Comparison of ENCODE assay signal across 16 cellular contexts in the genomic region with DNA sequence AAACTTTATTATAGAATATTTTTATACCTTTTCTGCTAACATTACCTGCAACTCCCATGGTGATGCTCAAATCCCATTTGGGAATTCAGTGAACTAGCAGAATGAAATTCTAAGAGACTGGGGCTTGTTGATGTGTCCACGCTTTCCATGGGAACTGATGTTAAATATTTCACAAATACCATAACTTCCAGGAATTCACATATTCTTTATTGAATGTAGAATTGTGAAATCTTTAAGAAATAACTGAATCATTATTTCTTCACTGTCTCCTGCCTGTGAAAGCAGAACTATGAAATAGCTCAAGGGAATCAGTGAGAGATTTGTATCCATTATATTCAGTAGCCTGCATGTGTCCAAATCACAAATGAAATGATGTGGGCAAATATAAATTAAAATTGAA.
"Had no signal": no experiment of that assay in that cellular context is flagged by ENCODE, and none has a peak within 500 bp of the region (broad histone marks: within the 10 kb centered on the region; RNA-seq: fewer than 3 reads in every experiment).

No MANE protein-coding gene starts in this region.

- DNase-seq: activated CD4-positive, alpha-beta T cell treated with anti-CD3 and anti-CD28 coated beads, Interleukin-2, amount 10 ng/mL, durations not matched to agents 7 days and 5 days; activated naive CD4-positive, alpha-beta T cell treated with anti-CD3 and anti-CD28 coated beads, Interleukin-2, amount 50 U/mL, for 16 hours; activated T-cell treated with anti-CD3 and anti-CD28 coated beads for 4 hours; amniotic stem cell; body of pancreas; dermis blood vessel endothelial cell; endodermal cell; erythroblast; left colon; mucosa of descending colon; natural killer cell; right lobe of liver; tibial artery had no signal

- H3K4me1 ChIP-seq: body of pancreas had no signal

- H3K27ac ChIP-seq: body of pancreas, right lobe of liver, tibial artery, vagina had no signal

- H3K4me3 ChIP-seq: body of pancreas, mucosa of descending colon, right lobe of liver, tibial artery, vagina had no signal

- H3K9me3 ChIP-seq: body of pancreas, mucosa of descending colon, right lobe of liver, tibial artery, vagina had no signal

- H3K36me3 ChIP-seq: right lobe of liver, tibial artery, vagina had no signal

- H3K27me3 ChIP-seq: body of pancreas, right lobe of liver, tibial artery, vagina had no signal

- ATAC-seq: body of pancreas; left colon; mucosa of descending colon; natural killer cell; right lobe of liver; stimulated activated effector memory CD8-positive, alpha-beta T cell treated with anti-CD3 and anti-CD28 coated beads, Interleukin-12 subunit alpha, Interleukin-12 subunit beta, amount 100 ng/mL, for 72 hours; WTC11 had no signal
